Comparison of ENCODE assay signal across 9 cellular contexts in the genomic region with DNA sequence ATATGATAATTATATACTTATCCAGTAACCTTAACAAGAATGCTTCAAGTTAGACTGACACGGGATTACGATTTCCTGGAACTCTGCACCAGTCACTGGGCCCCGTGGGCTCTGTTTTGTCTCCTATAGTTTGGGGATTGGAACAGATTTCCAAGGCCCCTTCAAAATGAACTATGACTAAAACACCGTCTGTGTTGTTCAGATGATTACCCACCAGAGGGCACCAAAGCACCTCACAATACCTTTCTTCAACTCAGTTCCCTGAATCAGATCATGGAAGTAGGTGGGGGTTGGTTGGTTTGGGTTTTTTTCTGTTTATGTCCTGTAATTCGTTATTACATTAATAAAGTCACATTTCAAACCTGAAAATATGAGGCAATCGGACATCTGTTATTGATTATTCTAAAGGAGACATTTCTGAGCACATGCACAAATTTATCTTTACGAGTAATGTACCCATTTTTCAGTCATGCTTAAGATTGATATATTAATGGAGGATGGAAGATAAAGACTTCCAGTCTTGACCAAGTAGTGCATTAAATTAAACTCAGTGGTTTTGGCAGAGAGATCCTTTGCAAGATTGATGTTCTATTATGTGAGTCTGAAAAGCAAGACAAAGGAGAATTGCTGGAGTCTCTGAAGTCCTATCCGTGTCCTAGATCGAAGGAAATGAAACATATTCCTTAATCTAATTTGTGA.
DNase-seq lines count a peak whose midpoint lies in the region; ATAC-seq and TF ChIP-seq lines count a peak whose summit lies in the region.
"Had no signal": no experiment of that assay in that cellular context is flagged by ENCODE, and none has a peak within 500 bp of the region (broad histone marks: within the 10 kb centered on the region; RNA-seq: fewer than 3 reads in every experiment).

No MANE protein-coding gene starts in this region.

- H3K27me3 ChIP-seq in GM23338 (ENCODE audit: insufficient read depth) (no peaks in the 10 kb centered on the region), Loucy (ENCODE audit: insufficient read depth, low read length, poor library complexity, severe bottlenecking) (no peaks in the 10 kb centered on the region)

- H3K9ac ChIP-seq in Loucy (ENCODE audit: low read depth, low read length, poor library complexity, severe bottlenecking): no peak overlapping the region

- TF ChIP-seq CTCF in GM23338 (conservative IDR thresholded peaks at IDR 0.05; ENCODE audit: low read depth in 2 of 2) (peak; percentile 85 to 94), Loucy (conservative IDR thresholded peaks at IDR 0.05; ENCODE audit: low read length) (peak; percentile 83), fibroblast of villous mesenchyme (IDR thresholded peaks at IDR 0.05; ENCODE audit: insufficient read depth, low read depth, low read length) (peak; percentile 83)

- H2AFZ ChIP-seq in GM23338: no peak overlapping the region
- H2AFZ ChIP-seq in Loucy (ENCODE audit: low read length): no peak overlapping the region

- H3K9me2 ChIP-seq in GM23338 (ENCODE audit: insufficient read depth): no peaks in the 10 kb centered on the region
- H3K9me2 ChIP-seq in Loucy (replicated peaks; ENCODE audit: low read depth, low read length): no peaks in the 10 kb centered on the region

- no peaks in the 10 kb centered on the region for H3K9me3 ChIP-seq in Loucy (ENCODE audit: insufficient read depth, low read depth, low read length)

- H3K79me2 ChIP-seq in GM23338 (replicated peaks; ENCODE audit: insufficient read depth): no peaks in the 10 kb centered on the region
- no peaks in the 10 kb centered on the region for H3K79me2 ChIP-seq in Loucy (ENCODE audit: insufficient read depth, low read length)

- DNase-seq in EH (ENCODE audit: low read depth) (peak; percentile 78), GM23338 (ENCODE audit: low spot score) (peak; percentile 84), RPMI7951 (ENCODE audit: low read depth) (peak; percentile 70), activated T-helper 1 cell treated with Interleukin-2 at 50 U/mL for 16 hours (ENCODE audit: low read depth) (peak; percentile 5), fibroblast of villous mesenchyme (ENCODE audit: low read depth) (peak; percentile 81), occipital lobe (lab: John Stamatoyannopoulos, UW) (peak; percentile 38), ureter (ENCODE audit: low spot score) (peak; percentile 70)

- ATAC-seq in GM23338: peak; percentile 79

- H3K36me3 Mint-ChIP-seq in GM23338 (ENCODE audit: low read depth): no peaks in the 10 kb centered on the region

- H3K4me3 ChIP-seq in GM23338 (no peak overlapping the region), Loucy (ENCODE audit: low read length, poor library complexity, severe bottlenecking) (no peak overlapping the region), fibroblast of villous mesenchyme (ENCODE audit: low read depth, low read length) (no peak overlapping the region)

- H3K9me3 Mint-ChIP-seq in GM23338: no peaks in the 10 kb centered on the region
- H3K9me3 Mint-ChIP-seq: dendritic cell treated with granulocyte-macrophage colony-stimulating factor and Interleukin-4, amounts not matched to agents 40 ng/mL and 50 ng/mL, for 4 days had no signal

- H3K4me2 ChIP-seq in GM23338 (no peak overlapping the region), Loucy (ENCODE audit: low read depth, low read length, poor library complexity, severe bottlenecking) (no peak overlapping the region)

- no peaks in the 10 kb centered on the region for H3K36me3 ChIP-seq in GM23338 (ENCODE audit: insufficient read depth)
- no peaks in the 10 kb centered on the region for H3K36me3 ChIP-seq in Loucy (ENCODE audit: insufficient read depth, low read length)

- no peaks in the 10 kb centered on the region; the same call in 2 of the 3 replicates for H3K4me1 Mint-ChIP-seq in GM23338

- H3K27ac Mint-ChIP-seq in GM23338: peak overlapping the region; percentile 25; the same call in 1 of the 2 replicates
- H3K27ac Mint-ChIP-seq: dendritic cell treated with granulocyte-macrophage colony-stimulating factor and Interleukin-4, amounts not matched to agents 40 ng/mL and 50 ng/mL, for 4 days had no signal

- H4K20me1 ChIP-seq in GM23338 (replicated peaks; ENCODE audit: insufficient read depth): no peaks in the 10 kb centered on the region
- no peaks in the 10 kb centered on the region for H4K20me1 ChIP-seq in Loucy (ENCODE audit: insufficient read depth, low read length, poor library complexity, severe bottlenecking)

- H3K27ac ChIP-seq in GM23338 (ENCODE audit: low read depth): no peak overlapping the region

- H3F3A ChIP-seq in GM23338 (replicated peaks; ENCODE audit: low read depth) (no peaks in the 10 kb centered on the region), Loucy (ENCODE audit: low read depth) (no peaks in the 10 kb centered on the region)

- no peak overlapping the region for H3K4me3 Mint-ChIP-seq in GM23338
- H3K4me3 Mint-ChIP-seq: dendritic cell treated with granulocyte-macrophage colony-stimulating factor and Interleukin-4, amounts not matched to agents 40 ng/mL and 50 ng/mL, for 4 days had no signal

- H3K4me1 ChIP-seq in GM23338 (ENCODE audit: insufficient read depth) (no peaks in the 10 kb centered on the region), Loucy (ENCODE audit: insufficient read depth, low read length, poor library complexity, severe bottlenecking) (no peaks in the 10 kb centered on the region)

- no peaks in the 10 kb centered on the region for H3K27me3 Mint-ChIP-seq in GM23338 (ENCODE audit: insufficient read depth, low read depth, poor library complexity)

TF ChIP-seq in GM23338, 12 proteins besides CTCF, POLR2A, EP300 and RAD21 (continues in another document):
- TF ChIP-seq REST (IDR thresholded peaks at IDR 0.05; ENCODE audit: unreplicated experiment): no peak
- no peak for TF ChIP-seq STAT1 (IDR thresholded peaks at IDR 0.05; ENCODE audit: unreplicated experiment)
- TF ChIP-seq ZNF114 (CRISPR knock-in tag; IDR thresholded peaks at IDR 0.05): no peak
- TF ChIP-seq EZH2phosphoT487 (IDR thresholded peaks at IDR 0.05; ENCODE audit: unreplicated experiment): no peak
- TF ChIP-seq EZH2 (IDR thresholded peaks at IDR 0.05; ENCODE audit: low read depth, unreplicated experiment): no peak
- TF ChIP-seq NANOG (IDR thresholded peaks at IDR 0.05; ENCODE audit: borderline replicate concordance): no peak
- no peak for TF ChIP-seq POLR2AphosphoS5 (IDR thresholded peaks at IDR 0.05; ENCODE audit: low read depth)
- no peak for TF ChIP-seq CREB1 (CRISPR knock-in tag; IDR thresholded peaks at IDR 0.05; ENCODE audit: low read depth)
- TF ChIP-seq, protein P1, sequence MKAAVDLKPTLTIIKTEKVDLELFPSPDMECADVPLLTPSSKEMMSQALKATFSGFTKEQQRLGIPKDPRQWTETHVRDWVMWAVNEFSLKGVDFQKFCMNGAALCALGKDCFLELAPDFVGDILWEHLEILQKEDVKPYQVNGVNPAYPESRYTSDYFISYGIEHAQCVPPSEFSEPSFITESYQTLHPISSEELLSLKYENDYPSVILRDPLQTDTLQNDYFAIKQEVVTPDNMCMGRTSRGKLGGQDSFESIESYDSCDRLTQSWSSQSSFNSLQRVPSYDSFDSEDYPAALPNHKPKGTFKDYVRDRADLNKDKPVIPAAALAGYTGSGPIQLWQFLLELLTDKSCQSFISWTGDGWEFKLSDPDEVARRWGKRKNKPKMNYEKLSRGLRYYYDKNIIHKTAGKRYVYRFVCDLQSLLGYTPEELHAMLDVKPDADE (IDR thresholded peaks at IDR 0.05): no peak
- no peak for TF ChIP-seq ZNF331 (CRISPR knock-in tag; IDR thresholded peaks at IDR 0.05; ENCODE audit: low read depth)
- TF ChIP-seq JUNB (IDR thresholded peaks at IDR 0.05; ENCODE audit: unreplicated experiment): no peak

Comparison
In these comparisons a context has a peak if more than half of its experiments do, and no peak if none do; other contexts are left out.
1. DNase-seq: peak in every context shown above with its lines; median percentile 84 in GM23338; 81 in fibroblast of villous mesenchyme; 78 in EH; 70 in RPMI7951; 70 in ureter; 38 in occipital lobe; 5 in activated T-helper 1 cell treated with Interleukin-2 at 50 U/mL for 16 hours.